ENCODE assay signal across 13 cellular contexts in the genomic region with DNA sequence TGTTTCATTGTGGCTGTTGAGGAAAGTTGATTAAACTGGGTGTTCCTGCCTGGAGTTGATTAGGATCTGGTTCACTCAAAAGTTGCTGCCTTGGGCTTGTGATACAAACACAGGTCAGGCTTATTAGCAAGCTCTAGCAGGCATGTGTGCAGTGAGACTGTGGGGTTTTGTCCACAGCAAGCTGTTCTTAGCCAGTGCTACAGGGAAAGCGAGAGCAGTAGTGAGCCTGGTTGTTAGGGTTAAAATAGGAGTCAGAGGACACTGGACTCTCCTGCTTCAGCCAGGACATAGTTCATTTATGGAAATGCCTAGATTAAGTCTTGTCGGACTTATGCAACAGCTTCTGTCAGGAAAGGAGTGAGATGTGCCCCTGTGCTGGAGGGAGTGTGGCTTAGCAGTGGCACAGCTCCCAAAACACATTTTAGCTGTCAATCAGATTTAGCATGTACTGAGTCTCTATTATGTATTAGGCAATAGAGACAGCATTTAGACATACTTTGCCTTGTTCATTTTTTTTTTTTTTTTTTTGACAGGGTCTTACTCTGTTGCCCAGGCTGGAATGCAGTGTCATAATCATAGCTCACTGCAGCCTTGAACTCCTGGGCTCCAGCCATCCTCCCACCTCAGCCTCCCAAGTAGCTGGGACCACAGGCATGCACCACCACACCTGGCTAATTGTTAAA. TPM values are rescaled to one million over a fixed set of nuclear protein-coding genes. Genes with fewer than 3 reads are reported as not detected.
DNase-seq lines count a peak whose midpoint lies in the region; ATAC-seq, FAIRE-seq and TF ChIP-seq lines count a peak whose summit lies in the region.
"Had no signal": no experiment of that assay in that cellular context is flagged by ENCODE, and none has a peak within 500 bp of the region (broad histone marks: within the 10 kb centered on the region; RNA-seq: fewer than 3 reads in every experiment).

No MANE protein-coding gene starts in this region.

- POLR2A ChIA-PET in WTC11 (lab: Charles Lee): interaction anchor here (1.6 kb wide), 1 partner anchor 9 kb away, joined by 6 read pairs; the partner anchor contains the start of genes GUCD1 and SNRPD3

- no peaks in the 10 kb centered on the region for H3K27me3 ChIP-seq in H9 (ENCODE audit: insufficient read depth, low read length)
- no peaks in the 10 kb centered on the region for H3K27me3 ChIP-seq in cardiac muscle cell

- no peak overlapping the region for H3K14ac ChIP-seq in H9 (ENCODE audit: insufficient read depth, low read length)

- H3T11ph ChIP-seq in H9 (ENCODE audit: low read length): no peak overlapping the region

- H3K9ac ChIP-seq in H9 (ENCODE audit: extremely low read depth, insufficient read length, low read length): peak overlapping the region; percentile 17

- H3K36me3 Mint-ChIP-seq in H9 (ENCODE audit: insufficient read depth in 1 of 3, low read depth in 3 of 3): peaks cover 29 to 65% (median 52%) of the 10 kb centered on the region in 3 experiments
- peaks cover 44% of the 10 kb centered on the region for H3K36me3 Mint-ChIP-seq in WTC11

- H3K27ac ChIP-seq in H9 (ENCODE audit: insufficient read length, low read depth, low read length) (no peak overlapping the region), cardiac muscle cell (peak overlapping the region; percentile 45)

- peaks cover 5% of the 10 kb centered on the region for H3K79me1 ChIP-seq in H9 (ENCODE audit: insufficient read depth, low read depth, low read length, poor library complexity, severe bottlenecking)

- no peaks in the 10 kb centered on the region for H4K20me1 ChIP-seq in H9 (ENCODE audit: control insufficient read depth, insufficient read depth, insufficient read length)

- no peak overlapping the region for H2BK120ac ChIP-seq in H9 (ENCODE audit: low read depth, low read length, poor library complexity, severe bottlenecking)

- H3K4me2 ChIP-seq in H9 (ENCODE audit: insufficient read depth, insufficient read length, low read length): no peak overlapping the region

- H3K18ac ChIP-seq in H9 (ENCODE audit: insufficient read length, low read depth, low read length): no peak overlapping the region

- DNase-seq in H9: no peak
- DNase-seq in WTC11 (ENCODE audit: low spot score): no peak
- peak in 1 of 2 donors; percentile 79 for DNase-seq in cardiac muscle cell (ENCODE audit: low read depth in 1 of 2, low spot score in 1 of 2)
- DNase-seq in sciatic nerve (ENCODE audit: low spot score): no peak
- no peak for DNase-seq in GM12892 (ENCODE audit: insufficient read length)
- no peak for DNase-seq in HCEC 1CT
- DNase-seq: DMS 273 treated with DMSO at 0.1 percent for 48 hours; NCI-H2171 treated with DMSO at 0.1 percent for 48 hours; PC-3; stimulated activated CD4-positive, alpha-beta T cell treated with anti-CD3 and anti-CD28 coated beads, Interleukin-2, amount 100 ng/mL, for 48 hours; T-helper 9 cell had no signal

- H3K4me1 Mint-ChIP-seq in H9 (no peaks in the 10 kb centered on the region), WTC11 (no peaks in the 10 kb centered on the region)

- H3K9me3 ChIP-seq in H9 (ENCODE audit: control insufficient read depth, low read depth, low read length) (no peaks in the 10 kb centered on the region), cardiac muscle cell (ENCODE audit: low read depth) (no peaks in the 10 kb centered on the region)

- no peak for FAIRE-seq in GM12892 (lab: Jason Lieb, UNC)
- FAIRE-seq: bronchial epithelial cell had no signal

- H2BK15ac ChIP-seq in H9 (ENCODE audit: low read depth, low read length): no peak overlapping the region

- H3K4ac ChIP-seq in H9 (ENCODE audit: low read depth, low read length): no peak overlapping the region

- ATAC-seq in WTC11: no peak
- ATAC-seq in sciatic nerve: peak; percentile 83
- no peak for ATAC-seq in HG03460 (IDR thresholded peaks at IDR 0.05; ENCODE audit: unreplicated experiment)
- ATAC-seq: PC-3 had no signal

- H4K91ac ChIP-seq in H9 (ENCODE audit: insufficient read length, low read depth, low read length): no peak overlapping the region

- TF ChIP-seq CTCF in H9 (conservative IDR thresholded peaks at IDR 0.05) (no peak), WTC11 (IDR thresholded peaks at IDR 0.05) (no peak), cardiac muscle cell (IDR thresholded peaks at IDR 0.05; ENCODE audit: low read depth, low read length) (no peak)

- H3K27ac Mint-ChIP-seq in H9 (0 out of 7 replicates have a peak overlapping the region, but pooled peaks of 1 of the 3 experiments have one; percentile 8), WTC11 (peak overlapping the region; percentile 40; the same call in 1 of the 2 replicates)

- intact Hi-C loops in sciatic nerve (cut with DNase I): no loop called here

- H3K27me3 Mint-ChIP-seq in H9 (ENCODE audit: low read depth) (no peaks in the 10 kb centered on the region), WTC11 (ENCODE audit: low read depth) (no peaks in the 10 kb centered on the region)

- H4K5ac ChIP-seq in H9 (ENCODE audit: insufficient read length, low read depth, low read length): no peak overlapping the region

- no peak overlapping the region for H2BK12ac ChIP-seq in H9 (ENCODE audit: insufficient read length, low read depth, low read length)

- H3K23me2 ChIP-seq in H9 (ENCODE audit: insufficient read length, low read depth, low read length, poor library complexity, severe bottlenecking): no peaks in the 10 kb centered on the region

- no peaks in the 10 kb centered on the region for H3K9me3 Mint-ChIP-seq in H9
- no peaks in the 10 kb centered on the region for H3K9me3 Mint-ChIP-seq in WTC11

- H3K4me1 ChIP-seq in H9 (ENCODE audit: insufficient read depth, low read length) (no peaks in the 10 kb centered on the region), cardiac muscle cell (ENCODE audit: low read depth) (no peaks in the 10 kb centered on the region)

- peaks cover 45% of the 10 kb centered on the region for H3K79me2 ChIP-seq in H9 (ENCODE audit: insufficient read depth, low read length)

- no peak overlapping the region for H3K23ac ChIP-seq in H9 (ENCODE audit: insufficient read length, low read depth, low read length)

- H3K4me3 Mint-ChIP-seq in H9 (no peak overlapping the region), WTC11 (no peak overlapping the region)

- H2AFZ ChIP-seq in H9 (ENCODE audit: low read length): no peak overlapping the region

- no peak overlapping the region for H2AK5ac ChIP-seq in H9 (ENCODE audit: insufficient read length, low read length)

- CTCF ChIA-PET in WTC11 (lab: Charles Lee): no interaction called here

- no peak overlapping the region for H2BK20ac ChIP-seq in H9 (ENCODE audit: low read depth, low read length, poor library complexity, severe bottlenecking)

- H3K4me3 ChIP-seq in cardiac muscle cell: no peak overlapping the region

- no CpG with 5 or more reads among the region's 2 CpGs for WGBS in H9 (ENCODE audit: extremely low coverage, insufficient read length, low lambda C conversion rate)

- H4K8ac ChIP-seq in H9 (replicated peaks; ENCODE audit: insufficient read length, low read depth, low read length): no peak overlapping the region

- H3K56ac ChIP-seq in H9 (ENCODE audit: insufficient read length, low read depth, low read length): no peak overlapping the region

- no peak overlapping the region for H2BK5ac ChIP-seq in H9 (ENCODE audit: insufficient read length, low read length)

- H3K36me3 ChIP-seq in cardiac muscle cell: peaks cover 18% of the 10 kb centered on the region

- TF ChIP-seq POLR2A in GM12892 (IDR thresholded peaks at IDR 0.05; ENCODE audit: low read depth, low read length): no peak

TF ChIP-seq in WTC11, 78 proteins besides CTCF, POLR2A, EP300 and RAD21 (continues in another document):
- no peak for TF ChIP-seq ZNF423 (CRISPR knock-in tag; IDR thresholded peaks at IDR 0.05)
- no peak for TF ChIP-seq STAT6 (CRISPR knock-in tag; conservative IDR thresholded peaks at IDR 0.05; ENCODE audit: low read depth)
- no peak for TF ChIP-seq ZNF671 (CRISPR knock-in tag; IDR thresholded peaks at IDR 0.05)
- no peak for TF ChIP-seq HMGA2 (CRISPR knock-in tag; IDR thresholded peaks at IDR 0.05)
- no peak for TF ChIP-seq KAT7 (CRISPR knock-in tag; IDR thresholded peaks at IDR 0.05; ENCODE audit: borderline replicate concordance)

RNA-seq across cellular contexts. Expression of gene SNRPD3, which starts 8.7 kb away (rescaled TPM):
- total RNA-seq in H9 (2021) (205 and 212 TPM in 2 replicates), WTC11 (2021) (186 to 198 TPM (median 194 TPM) in 3 replicates), cardiac muscle cell (222 and 290 TPM in 2 replicates), sciatic nerve (48.2 TPM)
- polyA plus RNA-seq in cardiac muscle cell: 119 and 125 TPM in 2 replicates
- 133 TPM for polyA plus RNA-seq in GM12892 (2012; ENCODE audit: missing spikeins)

RNA-seq across cellular contexts. Expression of gene GUCD1, which starts 9.6 kb away (rescaled TPM):
- total RNA-seq in H9 (2021) (87.4 and 99.8 TPM in 2 replicates), WTC11 (2021) (77.0 to 105 TPM (median 86.2 TPM) in 3 replicates), cardiac muscle cell (73.9 and 106 TPM in 2 replicates), sciatic nerve (61.2 TPM)
- polyA plus RNA-seq in cardiac muscle cell: 68.8 and 69.8 TPM in 2 replicates
- 57.9 TPM for polyA plus RNA-seq in GM12892 (2012; ENCODE audit: missing spikeins)

RNA-seq across cellular contexts. Expression of gene LRRC75B, which starts 28.4 kb away (rescaled TPM):
- total RNA-seq in H9 (2021): 16.4 and 18.1 TPM in 2 replicates
- total RNA-seq in WTC11 (2021): 17.3 to 19.2 TPM (median 17.6 TPM) in 3 replicates
- 33.0 and 42.4 TPM in 2 replicates for total RNA-seq in cardiac muscle cell
- 48.4 and 58.5 TPM in 2 replicates for polyA plus RNA-seq in cardiac muscle cell
- 17.5 TPM for total RNA-seq in sciatic nerve
- 1.7 TPM for polyA plus RNA-seq in GM12892 (2012; ENCODE audit: missing spikeins)

RNA-seq across cellular contexts. Expression of gene GGT1, which starts 38.5 kb away (rescaled TPM):
- total RNA-seq in H9 (2021) (19.5 and 20.5 TPM in 2 replicates), WTC11 (2021) (33.7 to 41.3 TPM (median 38.8 TPM) in 3 replicates), cardiac muscle cell (12.0 and 20.4 TPM in 2 replicates), sciatic nerve (9.0 TPM)
- 17.2 and 24.1 TPM in 2 replicates for polyA plus RNA-seq in cardiac muscle cell
- 19.1 TPM for polyA plus RNA-seq in GM12892 (2012; ENCODE audit: missing spikeins)
